In genomic region chr6:45002390-45002789, GRCh38 we compare ENCODE assay signal across 16 cellular contexts.
DNase-seq lines count a peak whose midpoint lies in the region; ATAC-seq lines count a peak whose summit lies in the region.
"Had no signal": no experiment of that assay in that cellular context is flagged by ENCODE, and none has a peak within 500 bp of the region (broad histone marks: within the 10 kb centered on the region; RNA-seq: fewer than 3 reads in every experiment).

No MANE protein-coding gene starts in this region.

- ATAC-seq in activated naive CD8-positive, alpha-beta T cell treated with anti-CD3 and anti-CD28 coated beads, Interleukin-2, amount 50 U/mL, for 24 hours, result no peak

- H3K9me3 Mint-ChIP-seq in activated naive CD8-positive, alpha-beta T cell treated with anti-CD3 and anti-CD28 coated beads, Interleukin-2, amount 50 U/mL, for 24 hours, result no peaks in the 10 kb centered on the region
- no peaks in the 10 kb centered on the region for H3K9me3 Mint-ChIP-seq in immature natural killer cell
- H3K9me3 Mint-ChIP-seq: activated B cell treated with CpG ODN at 0.5 μM for 24 hours had no signal

- no peaks in the 10 kb centered on the region for H3K27me3 Mint-ChIP-seq in activated naive CD8-positive, alpha-beta T cell treated with anti-CD3 and anti-CD28 coated beads, Interleukin-2, amount 50 U/mL, for 24 hours
- H3K27me3 Mint-ChIP-seq in immature natural killer cell (ENCODE audit: low read depth in 3 of 3), result peaks cover 0 to 1% (median 0%) of the 10 kb centered on the region in 3 donors
- H3K27me3 Mint-ChIP-seq: activated B cell treated with CpG ODN at 0.5 μM for 24 hours had no signal

- peaks cover 22% of the 10 kb centered on the region for H3K4me1 Mint-ChIP-seq in activated naive CD8-positive, alpha-beta T cell treated with anti-CD3 and anti-CD28 coated beads, Interleukin-2, amount 50 U/mL, for 24 hours
- H3K4me1 Mint-ChIP-seq in immature natural killer cell, result peaks cover 11 to 22% of the 10 kb centered on the region in 2 donors
- H3K4me1 Mint-ChIP-seq: activated B cell treated with CpG ODN at 0.5 μM for 24 hours had no signal

- H3K27ac ChIP-seq in KOPT-K1 (ENCODE audit: low read depth, low read length, poor library complexity, severe bottlenecking), result peak overlapping the region; percentile 87

- DNase-seq in EH (ENCODE audit: low read depth) (peak; percentile 3), immature natural killer cell (peak in 1 of 3 donors; percentile 3), NCI-H1105 treated with DMSO at 0.1 percent for 48 hours (lab: John Stamatoyannopoulos, UW) (no peak), NCI-H446 treated with DMSO at 0.1 percent for 48 hours (lab: John Stamatoyannopoulos, UW) (no peak), MV-4-11 (lab: John Stamatoyannopoulos, UW) (no peak)
- no peak for DNase-seq in activated naive CD8-positive, alpha-beta T cell treated with anti-CD3 and anti-CD28 coated beads, Interleukin-2, amount 50 U/mL, for 24 hours
- DNase-seq: activated B cell treated with CpG ODN at 0.5 μM for 24 hours, amniotic stem cell, DMS79, head of caudate nucleus, islet precursor cell, mesendoderm, NCI-H2107, retina, substantia nigra had no signal

- peaks cover 12% of the 10 kb centered on the region for H3K9me3 ChIP-seq in KOPT-K1 (ENCODE audit: insufficient read depth, low read length, poor library complexity, severe bottlenecking)

- H3K4me3 Mint-ChIP-seq in activated naive CD8-positive, alpha-beta T cell treated with anti-CD3 and anti-CD28 coated beads, Interleukin-2, amount 50 U/mL, for 24 hours, result no peak overlapping the region
- no peak overlapping the region for H3K4me3 Mint-ChIP-seq in immature natural killer cell
- H3K4me3 Mint-ChIP-seq: activated B cell treated with CpG ODN at 0.5 μM for 24 hours had no signal

- peaks cover 17% of the 10 kb centered on the region for H3K36me3 Mint-ChIP-seq in activated naive CD8-positive, alpha-beta T cell treated with anti-CD3 and anti-CD28 coated beads, Interleukin-2, amount 50 U/mL, for 24 hours (ENCODE audit: low read depth)
- H3K36me3 Mint-ChIP-seq in immature natural killer cell, result peaks cover 0 to 6% (median 0%) of the 10 kb centered on the region in 3 donors

- peak overlapping the region; percentile 52 for H3K27ac Mint-ChIP-seq in activated naive CD8-positive, alpha-beta T cell treated with anti-CD3 and anti-CD28 coated beads, Interleukin-2, amount 50 U/mL, for 24 hours
- peak overlapping the region; percentile 10 to 83 (median 63) for H3K27ac Mint-ChIP-seq in immature natural killer cell
- H3K27ac Mint-ChIP-seq: activated B cell treated with CpG ODN at 0.5 μM for 24 hours had no signal

- no peaks in the 10 kb centered on the region for H3K36me3 ChIP-seq in KOPT-K1 (ENCODE audit: insufficient read depth, low read length)
